In the genomic region with DNA sequence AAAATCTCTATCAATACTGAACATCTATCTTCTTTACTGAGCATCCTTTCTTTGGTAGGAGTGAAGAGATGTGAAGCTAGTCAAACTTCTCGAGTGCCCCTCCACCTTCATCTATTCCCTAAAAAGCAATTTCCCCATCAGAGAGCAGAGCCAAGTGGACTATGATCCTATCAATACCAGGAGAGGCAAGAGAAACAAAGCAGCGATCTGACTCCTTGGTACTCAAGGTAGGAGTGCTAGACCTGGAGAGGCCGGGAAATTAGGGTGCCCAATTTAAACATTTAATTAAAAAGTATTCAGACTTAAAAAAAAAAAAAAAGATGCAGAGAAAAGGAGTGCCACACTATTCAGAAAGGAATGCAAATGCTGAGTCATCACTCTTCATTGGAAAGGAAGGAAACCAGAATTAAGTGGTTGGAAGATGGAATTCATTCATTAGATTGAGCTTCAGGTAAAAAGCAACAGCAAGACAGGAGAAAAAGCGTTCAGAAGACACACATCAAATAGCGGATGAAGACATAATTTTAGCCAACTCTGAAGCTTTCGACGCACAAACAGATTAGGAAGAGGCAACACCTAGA, we compare ENCODE assay signal across 8 cellular contexts. TPM values are rescaled to one million over a fixed set of nuclear protein-coding genes. Genes with fewer than 3 reads are reported as not detected.
A peak's percentile ranks its signal among the peaks of the same experiment; 100 is the strongest.
DNase-seq lines count a peak whose midpoint lies in the region; ATAC-seq, FAIRE-seq and TF ChIP-seq lines count a peak whose summit lies in the region.

No MANE protein-coding gene starts in this region.

- no peak for FAIRE-seq in A549 (lab: Jason Lieb, UNC)

- H3K27ac ChIP-seq in A549 (peak overlapping the region; percentile 96 to 97), HEK293 (ENCODE audit: extremely low read depth, low read depth, low read length) (peak overlapping the region; percentile 98; the same call in 1 of the 2 replicates), ascending aorta (peak overlapping the region; percentile 95 to 98), liver (ENCODE audit: low read depth in 1 of 2, low read length in 2 of 2) (peak overlapping the region; percentile 99), urinary bladder (ENCODE audit: low read depth) (no peak overlapping the region)

- no peak for TF ChIP-seq POLR2A in A549 (IDR thresholded peaks at IDR 0.05; ENCODE audit: low read length)

- ATAC-seq in A549: no peak

- H3K36me3 ChIP-seq in HEK293 (ENCODE audit: control insufficient read depth in 2 of 2, insufficient read depth in 1 of 2, low read length in 2 of 2): peaks cover 13 to 14% of the 10 kb centered on the region in 2 experiments; a peak in 2 of 3 replicates
- H3K36me3 ChIP-seq in ascending aorta: peaks cover 0 to 3% of the 10 kb centered on the region in 2 donors
- peaks cover 0 to under 1% (median 0%) of the 10 kb centered on the region in 4 donors for H3K36me3 ChIP-seq in liver (ENCODE audit: control insufficient read depth in 4 of 4, insufficient read depth in 3 of 4, low read depth in 1 of 4, low read length in 3 of 4)
- no peaks in the 10 kb centered on the region for H3K36me3 ChIP-seq in urinary bladder (ENCODE audit: insufficient read depth)

- H3K9me3 ChIP-seq in A549 (no peaks in the 10 kb centered on the region), HEK293 (ENCODE audit: control insufficient read depth, insufficient read depth, low read depth, low read length) (no peaks in the 10 kb centered on the region), ascending aorta (no peaks in the 10 kb centered on the region), liver (ENCODE audit: control insufficient read depth in 4 of 4, low read length in 3 of 4) (no peaks in the 10 kb centered on the region)

- peak overlapping the region; percentile 97 for H3K4me3 ChIP-seq in A549
- H3K4me3 ChIP-seq in HEK293 (ENCODE audit: low read depth, low read length): peak overlapping the region; percentile 81
- peak overlapping the region; percentile 64 to 70 for H3K4me3 ChIP-seq in ascending aorta
- H3K4me3 ChIP-seq in liver (ENCODE audit: low read depth in 1 of 3, low read length in 3 of 3): peak overlapping the region; percentile 60 to 93 (median 89)
- peak overlapping the region; percentile 93 for H3K4me3 ChIP-seq in urinary bladder (ENCODE audit: low read depth, low read length)

- CTCF ChIA-PET in A549 (lab: Yijun Ruan, JAX): interaction anchor here (0.6 to 1.7 kb wide), 4 partner anchors 264 to 396 kb away, joined by 3 to 6 read pairs (median 4); no protein-coding TSS in a partner anchor
- CTCF ChIA-PET in HEK293 (lab: Yijun Ruan, JAX): interaction anchor here (0.5 to 0.7 kb wide), 2 partner anchors 446 to 491 kb away, joined by 3 read pairs; no protein-coding TSS in a partner anchor

- 4% methylated on average over 7 of the region's 7 CpGs for WGBS in A549 (ENCODE audit: missing lambda C conversion rate)
- 6% methylated on average over 7 of the region's 7 CpGs for WGBS in liver
- WGBS in urinary bladder: 22% methylated on average over 7 of the region's 7 CpGs

- H3K4me1 ChIP-seq in A549 (peaks cover 41% of the 10 kb centered on the region), HEK293 (ENCODE audit: control insufficient read depth, insufficient read depth, low read length) (peaks cover 18% of the 10 kb centered on the region), ascending aorta (peaks cover 0 to 31% of the 10 kb centered on the region in 2 donors), liver (ENCODE audit: control insufficient read depth in 4 of 4, insufficient read depth in 4 of 4, low read length in 3 of 4) (peaks cover 10 to 42% (median 35%) of the 10 kb centered on the region in 4 donors), urinary bladder (ENCODE audit: insufficient read depth) (no peaks in the 10 kb centered on the region)

- no peak for TF ChIP-seq CTCF in A549 (IDR thresholded peaks at IDR 0.05)
- no peak for TF ChIP-seq CTCF in HEK293 (tag by site-specific recombination; IDR thresholded peaks at IDR 0.05)
- TF ChIP-seq CTCF in ascending aorta (IDR thresholded peaks at IDR 0.05): no peak
- TF ChIP-seq CTCF in liver (IDR thresholded peaks at IDR 0.05; ENCODE audit: low read depth, low read length, missing input control): no peak

- H3K4me2 ChIP-seq in A549: peak overlapping the region; percentile 95

- H3K27me3 ChIP-seq in ascending aorta (no peaks in the 10 kb centered on the region), liver (ENCODE audit: control insufficient read depth in 4 of 4, insufficient read depth in 4 of 4, low read length in 3 of 4) (no peaks in the 10 kb centered on the region)

- POLR2A ChIA-PET in A549 (lab: Yijun Ruan, JAX) (interaction anchor here (0.7 to 3.3 kb wide), 2 partner anchors 28 to 56 kb away, joined by 7 to 17 read pairs; a partner anchor contains a TSS), HEK293 (lab: Yijun Ruan, JAX) (interaction anchor here (0.7 to 1.9 kb wide), 6 partner anchors 53 to 278 kb away, joined by 3 to 7 read pairs (median 4); a partner anchor contains a TSS)

- peak overlapping the region; percentile 50 to 66 for H3K9ac ChIP-seq in liver (ENCODE audit: low read depth in 1 of 2, low read length in 2 of 2)

- intact Hi-C loops in ascending aorta (cut with DNase I): loop anchor here (5.0 to 10.0 kb wide), 6 partner anchors 53 to 840 kb away; a partner anchor contains a TSS

- DNase-seq in A549 (ENCODE audit: low read depth in 1 of 2, low spot score in 1 of 2): peak in 1 of 2 experiments; percentile 26
- no peak for DNase-seq in ascending aorta (ENCODE audit: low spot score in 2 of 2)
- DNase-seq in NCI-H1417 treated with DMSO at 0.1 percent for 48 hours (lab: John Stamatoyannopoulos, UW): no peak
- no peak for DNase-seq in HUDEP-2 (lab: John Stamatoyannopoulos, UW; ENCODE audit: unreplicated experiment in 76 of 76)
- no peak for DNase-seq in NCI-H526 (lab: John Stamatoyannopoulos, UW)

- TF ChIP-seq RAD21 in A549 (conservative IDR thresholded peaks at IDR 0.05 in 1 of 2, IDR thresholded peaks at IDR 0.05 in 1 of 2) (no peak), liver (IDR thresholded peaks at IDR 0.05) (no peak)

- no peak for TF ChIP-seq EP300 in A549 (IDR thresholded peaks at IDR 0.05)

TF ChIP-seq in A549, 52 proteins besides CTCF, POLR2A, EP300 and RAD21:
- TF ChIP-seq MAFK (IDR thresholded peaks at IDR 0.05; ENCODE audit: partially characterized antibody): peak; percentile 100
- peak; percentile 79 for TF ChIP-seq NFE2L2 (conservative IDR thresholded peaks at IDR 0.05; ENCODE audit: low read length)
- TF ChIP-seq HOXB13 (CRISPR knock-in tag; IDR thresholded peaks at IDR 0.05; ENCODE audit: low read depth): no peak
- TF ChIP-seq FOSL2 (IDR thresholded peaks at IDR 0.05): no peak
- TF ChIP-seq FOSL2 (CRISPR knock-in tag; IDR thresholded peaks at IDR 0.05): peak; percentile 33; the same call in 1 of the 2 replicates

TF ChIP-seq in HEK293, 187 proteins besides CTCF, POLR2A, EP300 and RAD21 (continues in another document):
- TF ChIP-seq ZNF24 (tag by site-specific recombination; IDR thresholded peaks at IDR 0.05) (no peak), ZNF549 (tag by site-specific recombination; IDR thresholded peaks at IDR 0.05) (no peak)

TF ChIP-seq in liver, 16 proteins besides CTCF, POLR2A, EP300 and RAD21 (continues in another document):
- TF ChIP-seq HNF4G (IDR thresholded peaks at IDR 0.05): peak; percentile 56
- peak; percentile 76 to 86 for TF ChIP-seq HNF4A (conservative IDR thresholded peaks at IDR 0.05)
- TF ChIP-seq SP1 (IDR thresholded peaks at IDR 0.05): no peak
- TF ChIP-seq JUND (IDR thresholded peaks at IDR 0.05): no peak
- no peak for TF ChIP-seq NR2F2 (IDR thresholded peaks at IDR 0.05)

RNA-seq across cellular contexts. Expression of a gene that starts 1.5 kb away (rescaled TPM):
- polyA plus RNA-seq in A549 (2011; rRNA removed): 101 and 115 TPM in 2 replicates
- 40.8 and 45.1 TPM in 2 replicates for polyA plus RNA-seq in A549 (2012; cell fraction: cytosol; rRNA removed)
- 54.7 and 77.8 TPM in 2 replicates for polyA plus RNA-seq in A549 (2012; cell fraction: nucleus; rRNA removed)
- 88.1 to 89.5 TPM (median 88.8 TPM) in 3 replicates for polyA plus RNA-seq in A549 (2017; fragmentation: RNase III; extraction: RNeasy Plus Mini Kit Qiagen cat#74134 plus additional on column Dnase treatment)
- polyA minus RNA-seq in A549 (2011; rRNA and poly(A)+ RNA removed): 61.5 and 64.7 TPM in 2 replicates
- 35.5 TPM for total RNA-seq in ascending aorta
- total RNA-seq in liver: 10 to 100 TPM; 25.7 to 28.7 TPM
- polyA plus RNA-seq in liver: 10 to 100 TPM; 19.7 to 21.1 TPM
- 167 TPM for total RNA-seq in urinary bladder
- polyA plus RNA-seq in urinary bladder: 48.6 TPM

RNA-seq across cellular contexts. Expression of a gene that starts 52.7 kb away (rescaled TPM):
- polyA plus RNA-seq in A549 (2011; rRNA removed): 33.5 and 46.4 TPM in 2 replicates
- polyA plus RNA-seq in A549 (2012; cell fraction: cytosol; rRNA removed): 20.7 and 24.3 TPM in 2 replicates
- polyA plus RNA-seq in A549 (2012; cell fraction: nucleus; rRNA removed): 3.5 and 9.6 TPM in 2 replicates
- polyA plus RNA-seq in A549 (2017; fragmentation: RNase III; extraction: RNeasy Plus Mini Kit Qiagen cat#74134 plus additional on column Dnase treatment): 39.7 to 41.4 TPM (median 41.3 TPM) in 3 replicates
- 4.9 and 9.1 TPM in 2 replicates for polyA minus RNA-seq in A549 (2011; rRNA and poly(A)+ RNA removed)
- total RNA-seq in ascending aorta: 42.9 TPM
- 10 to 100 TPM in 1 of 2 donors, 1 to 10 TPM in 1; 1.8 to 51.9 TPM for total RNA-seq in liver
- 1 to 10 TPM; 1.8 to 2.6 TPM for polyA plus RNA-seq in liver
- total RNA-seq in urinary bladder: 62.4 TPM
- 44.8 TPM for polyA plus RNA-seq in urinary bladder

RNA-seq across cellular contexts. Expression of a gene that starts 56.0 kb away (rescaled TPM):
- polyA plus RNA-seq in A549 (2011; rRNA removed) (10.7 and 18.3 TPM in 2 replicates), A549 (2017; fragmentation: RNase III; extraction: RNeasy Plus Mini Kit Qiagen cat#74134 plus additional on column Dnase treatment) (50.0 to 58.4 TPM (median 57.4 TPM) in 3 replicates), liver (10 to 100 TPM in 1 of 2 donors, 1 to 10 TPM in 1; 6.6 to 15.1 TPM), urinary bladder (70.0 TPM)
- 19.0 and 26.0 TPM in 2 replicates for polyA plus RNA-seq in A549 (2012; cell fraction: cytosol; rRNA removed)
- 43.7 and 44.6 TPM in 2 replicates for polyA plus RNA-seq in A549 (2012; cell fraction: nucleus; rRNA removed)
- polyA minus RNA-seq in A549 (2011; rRNA and poly(A)+ RNA removed): 11.6 TPM in 2 replicates
- total RNA-seq in ascending aorta (88.0 TPM), liver (1 to 10 TPM; 2.2 to 6.0 TPM), urinary bladder (8.2 TPM)
